In the genomic region with DNA sequence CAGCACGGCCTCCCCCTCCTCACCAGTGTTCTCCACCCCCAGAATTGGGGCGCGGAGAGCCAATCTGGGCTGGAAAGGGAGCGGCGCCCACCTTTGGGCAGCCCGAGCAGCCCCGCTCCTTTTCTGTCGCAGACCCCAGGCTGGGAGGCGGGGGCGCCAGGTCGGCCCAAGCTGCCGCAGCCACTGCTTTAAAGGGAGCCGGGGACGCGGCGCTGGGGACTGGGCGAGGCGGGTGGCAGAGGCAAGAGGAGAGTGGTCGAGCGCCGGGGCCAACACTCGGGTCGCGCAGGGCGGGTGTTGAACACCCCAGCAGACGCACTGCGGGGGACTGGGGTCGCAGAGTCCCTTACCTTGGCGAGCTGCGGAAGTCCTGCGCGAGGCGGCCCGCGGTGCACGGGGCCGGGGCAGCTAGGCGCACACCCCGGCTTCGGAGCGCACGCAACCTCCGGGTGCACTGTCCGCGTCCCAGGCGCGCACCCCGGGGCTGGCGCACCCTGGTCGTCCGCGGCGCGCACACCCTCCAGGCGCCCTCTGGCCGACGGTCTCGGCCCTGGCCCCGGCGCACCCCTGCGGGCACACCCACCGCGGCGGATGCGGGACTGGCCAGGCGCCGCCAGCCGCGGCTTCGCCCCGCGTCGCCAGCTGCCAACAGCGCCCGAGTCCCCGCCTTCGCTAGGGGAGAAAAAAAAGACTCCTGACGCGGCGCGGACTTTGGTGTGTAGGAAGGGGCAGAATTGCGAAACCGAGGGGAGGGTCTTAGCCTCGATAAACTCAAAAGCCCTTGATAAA, we compare ENCODE assay signal across 1 cellular context.
A peak's percentile ranks its signal among the peaks of the same experiment; 100 is the strongest.
TF ChIP-seq lines count a peak whose summit lies in the region.

A gene (minus strand): TSS at position 679 of the 789 bp plus-strand sequence. CDS start 37,870 bp downstream, outside the sequence.

TF ChIP-seq in HepG2, 621 proteins besides CTCF, POLR2A, EP300 and RAD21 (continued from another document and continues in another):
- TF ChIP-seq HNRNPLL (IDR thresholded peaks at IDR 0.05; ENCODE audit: low read depth, low read length, poor library complexity, severe bottlenecking) (peak; percentile 55), ZNF788 (CRISPR knock-in tag; IDR thresholded peaks at IDR 0.05; ENCODE audit: borderline replicate concordance) (0 out of 2 replicates have a peak, but pooled peaks have one; percentile 7), FOXP1 (IDR thresholded peaks at IDR 0.05) (no peak), FOXP1 (CRISPR knock-in tag; IDR thresholded peaks at IDR 0.05) (peak; percentile 36; the same call in 1 of the 2 replicates), ZNF777 (CRISPR knock-in tag; IDR thresholded peaks at IDR 0.05) (peak; percentile 68), POLR2AphosphoS5 (IDR thresholded peaks at IDR 0.05; ENCODE audit: low read depth, low read length) (peak; percentile 54; the same call in 1 of the 2 replicates), ZNF615 (CRISPR knock-in tag; IDR thresholded peaks at IDR 0.05; ENCODE audit: borderline replicate concordance) (no peak), HNRNPK (IDR thresholded peaks at IDR 0.05; ENCODE audit: low read depth, low read length, poor library complexity, severe bottlenecking) (no peak), MAFF (IDR thresholded peaks at IDR 0.05; ENCODE audit: low read depth, low read length) (no peak), SPEN (CRISPR knock-in tag; IDR thresholded peaks at IDR 0.05; ENCODE audit: low read depth) (0 out of 2 replicates have a peak, but pooled peaks have one; percentile 25), YEATS2 (CRISPR knock-in tag; IDR thresholded peaks at IDR 0.05; ENCODE audit: borderline replicate concordance) (no peak), U2AF2 (IDR thresholded peaks at IDR 0.05; ENCODE audit: low read depth, low read length) (no peak), ZNF713 (CRISPR knock-in tag; IDR thresholded peaks at IDR 0.05) (no peak), HNRNPL (IDR thresholded peaks at IDR 0.05; ENCODE audit: low read depth, low read length) (no peak), TEAD2 (CRISPR knock-in tag; IDR thresholded peaks at IDR 0.05) (no peak), REL (CRISPR knock-in tag; conservative IDR thresholded peaks at IDR 0.05) (no peak), MTA1 (CRISPR knock-in tag; IDR thresholded peaks at IDR 0.05; ENCODE audit: borderline replicate concordance) (peak; percentile 6; the same call in 1 of the 2 replicates), CBFB (CRISPR knock-in tag; IDR thresholded peaks at IDR 0.05) (0 out of 2 replicates have a peak, but pooled peaks have one; percentile 34), ZNF557 (CRISPR knock-in tag; IDR thresholded peaks at IDR 0.05) (no peak), ZNF12 (CRISPR knock-in tag; IDR thresholded peaks at IDR 0.05) (no peak)
- TF ChIP-seq, protein P1, sequence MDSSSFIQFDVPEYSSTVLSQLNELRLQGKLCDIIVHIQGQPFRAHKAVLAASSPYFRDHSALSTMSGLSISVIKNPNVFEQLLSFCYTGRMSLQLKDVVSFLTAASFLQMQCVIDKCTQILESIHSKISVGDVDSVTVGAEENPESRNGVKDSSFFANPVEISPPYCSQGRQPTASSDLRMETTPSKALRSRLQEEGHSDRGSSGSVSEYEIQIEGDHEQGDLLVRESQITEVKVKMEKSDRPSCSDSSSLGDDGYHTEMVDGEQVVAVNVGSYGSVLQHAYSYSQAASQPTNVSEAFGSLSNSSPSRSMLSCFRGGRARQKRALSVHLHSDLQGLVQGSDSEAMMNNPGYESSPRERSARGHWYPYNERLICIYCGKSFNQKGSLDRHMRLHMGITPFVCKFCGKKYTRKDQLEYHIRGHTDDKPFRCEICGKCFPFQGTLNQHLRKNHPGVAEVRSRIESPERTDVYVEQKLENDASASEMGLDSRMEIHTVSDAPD (CRISPR knock-in tag; IDR thresholded peaks at IDR 0.05) = 0 out of 2 replicates have a peak, but pooled peaks have one; percentile 52
- TF ChIP-seq, protein P2, sequence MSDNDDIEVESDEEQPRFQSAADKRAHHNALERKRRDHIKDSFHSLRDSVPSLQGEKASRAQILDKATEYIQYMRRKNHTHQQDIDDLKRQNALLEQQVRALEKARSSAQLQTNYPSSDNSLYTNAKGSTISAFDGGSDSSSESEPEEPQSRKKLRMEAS (IDR thresholded peaks at IDR 0.05) = peak; percentile 71
- TF ChIP-seq, protein P3, sequence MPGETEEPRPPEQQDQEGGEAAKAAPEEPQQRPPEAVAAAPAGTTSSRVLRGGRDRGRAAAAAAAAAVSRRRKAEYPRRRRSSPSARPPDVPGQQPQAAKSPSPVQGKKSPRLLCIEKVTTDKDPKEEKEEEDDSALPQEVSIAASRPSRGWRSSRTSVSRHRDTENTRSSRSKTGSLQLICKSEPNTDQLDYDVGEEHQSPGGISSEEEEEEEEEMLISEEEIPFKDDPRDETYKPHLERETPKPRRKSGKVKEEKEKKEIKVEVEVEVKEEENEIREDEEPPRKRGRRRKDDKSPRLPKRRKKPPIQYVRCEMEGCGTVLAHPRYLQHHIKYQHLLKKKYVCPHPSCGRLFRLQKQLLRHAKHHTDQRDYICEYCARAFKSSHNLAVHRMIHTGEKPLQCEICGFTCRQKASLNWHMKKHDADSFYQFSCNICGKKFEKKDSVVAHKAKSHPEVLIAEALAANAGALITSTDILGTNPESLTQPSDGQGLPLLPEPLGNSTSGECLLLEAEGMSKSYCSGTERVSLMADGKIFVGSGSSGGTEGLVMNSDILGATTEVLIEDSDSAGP (CRISPR knock-in tag; IDR thresholded peaks at IDR 0.05; ENCODE audit: borderline replicate concordance) = peak; percentile 55; the same call in 1 of the 2 replicates
- TF ChIP-seq, protein P4, sequence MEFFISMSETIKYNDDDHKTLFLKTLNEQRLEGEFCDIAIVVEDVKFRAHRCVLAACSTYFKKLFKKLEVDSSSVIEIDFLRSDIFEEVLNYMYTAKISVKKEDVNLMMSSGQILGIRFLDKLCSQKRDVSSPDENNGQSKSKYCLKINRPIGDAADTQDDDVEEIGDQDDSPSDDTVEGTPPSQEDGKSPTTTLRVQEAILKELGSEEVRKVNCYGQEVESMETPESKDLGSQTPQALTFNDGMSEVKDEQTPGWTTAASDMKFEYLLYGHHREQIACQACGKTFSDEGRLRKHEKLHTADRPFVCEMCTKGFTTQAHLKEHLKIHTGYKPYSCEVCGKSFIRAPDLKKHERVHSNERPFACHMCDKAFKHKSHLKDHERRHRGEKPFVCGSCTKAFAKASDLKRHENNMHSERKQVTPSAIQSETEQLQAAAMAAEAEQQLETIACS (CRISPR knock-in tag; IDR thresholded peaks at IDR 0.05) = peak; percentile 84
- TF ChIP-seq, protein P5, sequence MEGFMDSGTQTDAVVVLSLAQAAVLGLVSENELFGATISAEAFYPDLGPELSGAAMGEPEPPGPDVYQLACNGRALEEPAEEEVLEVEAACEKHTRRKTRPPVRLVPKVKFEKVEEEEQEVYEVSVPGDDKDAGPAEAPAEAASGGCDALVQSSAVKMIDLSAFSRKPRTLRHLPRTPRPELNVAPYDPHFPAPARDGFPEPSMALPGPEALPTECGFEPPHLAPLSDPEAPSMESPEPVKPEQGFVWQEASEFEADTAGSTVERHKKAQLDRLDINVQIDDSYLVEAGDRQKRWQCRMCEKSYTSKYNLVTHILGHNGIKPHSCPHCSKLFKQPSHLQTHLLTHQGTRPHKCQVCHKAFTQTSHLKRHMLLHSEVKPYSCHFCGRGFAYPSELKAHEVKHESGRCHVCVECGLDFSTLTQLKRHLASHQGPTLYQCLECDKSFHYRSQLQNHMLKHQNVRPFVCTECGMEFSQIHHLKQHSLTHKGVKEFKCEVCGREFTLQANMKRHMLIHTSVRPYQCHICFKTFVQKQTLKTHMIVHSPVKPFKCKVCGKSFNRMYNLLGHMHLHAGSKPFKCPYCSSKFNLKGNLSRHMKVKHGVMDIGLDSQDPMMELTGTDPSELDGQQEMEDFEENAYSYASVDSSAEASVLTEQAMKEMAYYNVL (CRISPR knock-in tag; IDR thresholded peaks at IDR 0.05; ENCODE audit: borderline replicate concordance) = no peak
- TF ChIP-seq, protein P6, sequence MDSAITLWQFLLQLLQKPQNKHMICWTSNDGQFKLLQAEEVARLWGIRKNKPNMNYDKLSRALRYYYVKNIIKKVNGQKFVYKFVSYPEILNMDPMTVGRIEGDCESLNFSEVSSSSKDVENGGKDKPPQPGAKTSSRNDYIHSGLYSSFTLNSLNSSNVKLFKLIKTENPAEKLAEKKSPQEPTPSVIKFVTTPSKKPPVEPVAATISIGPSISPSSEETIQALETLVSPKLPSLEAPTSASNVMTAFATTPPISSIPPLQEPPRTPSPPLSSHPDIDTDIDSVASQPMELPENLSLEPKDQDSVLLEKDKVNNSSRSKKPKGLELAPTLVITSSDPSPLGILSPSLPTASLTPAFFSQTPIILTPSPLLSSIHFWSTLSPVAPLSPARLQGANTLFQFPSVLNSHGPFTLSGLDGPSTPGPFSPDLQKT (CRISPR knock-in tag; IDR thresholded peaks at IDR 0.05; ENCODE audit: borderline replicate concordance) = no peak
- TF ChIP-seq, protein P7, sequence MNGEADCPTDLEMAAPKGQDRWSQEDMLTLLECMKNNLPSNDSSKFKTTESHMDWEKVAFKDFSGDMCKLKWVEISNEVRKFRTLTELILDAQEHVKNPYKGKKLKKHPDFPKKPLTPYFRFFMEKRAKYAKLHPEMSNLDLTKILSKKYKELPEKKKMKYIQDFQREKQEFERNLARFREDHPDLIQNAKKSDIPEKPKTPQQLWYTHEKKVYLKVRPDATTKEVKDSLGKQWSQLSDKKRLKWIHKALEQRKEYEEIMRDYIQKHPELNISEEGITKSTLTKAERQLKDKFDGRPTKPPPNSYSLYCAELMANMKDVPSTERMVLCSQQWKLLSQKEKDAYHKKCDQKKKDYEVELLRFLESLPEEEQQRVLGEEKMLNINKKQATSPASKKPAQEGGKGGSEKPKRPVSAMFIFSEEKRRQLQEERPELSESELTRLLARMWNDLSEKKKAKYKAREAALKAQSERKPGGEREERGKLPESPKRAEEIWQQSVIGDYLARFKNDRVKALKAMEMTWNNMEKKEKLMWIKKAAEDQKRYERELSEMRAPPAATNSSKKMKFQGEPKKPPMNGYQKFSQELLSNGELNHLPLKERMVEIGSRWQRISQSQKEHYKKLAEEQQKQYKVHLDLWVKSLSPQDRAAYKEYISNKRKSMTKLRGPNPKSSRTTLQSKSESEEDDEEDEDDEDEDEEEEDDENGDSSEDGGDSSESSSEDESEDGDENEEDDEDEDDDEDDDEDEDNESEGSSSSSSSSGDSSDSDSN (CRISPR knock-in tag; IDR thresholded peaks at IDR 0.05) = peak; percentile 80
- TF ChIP-seq, protein P8, sequence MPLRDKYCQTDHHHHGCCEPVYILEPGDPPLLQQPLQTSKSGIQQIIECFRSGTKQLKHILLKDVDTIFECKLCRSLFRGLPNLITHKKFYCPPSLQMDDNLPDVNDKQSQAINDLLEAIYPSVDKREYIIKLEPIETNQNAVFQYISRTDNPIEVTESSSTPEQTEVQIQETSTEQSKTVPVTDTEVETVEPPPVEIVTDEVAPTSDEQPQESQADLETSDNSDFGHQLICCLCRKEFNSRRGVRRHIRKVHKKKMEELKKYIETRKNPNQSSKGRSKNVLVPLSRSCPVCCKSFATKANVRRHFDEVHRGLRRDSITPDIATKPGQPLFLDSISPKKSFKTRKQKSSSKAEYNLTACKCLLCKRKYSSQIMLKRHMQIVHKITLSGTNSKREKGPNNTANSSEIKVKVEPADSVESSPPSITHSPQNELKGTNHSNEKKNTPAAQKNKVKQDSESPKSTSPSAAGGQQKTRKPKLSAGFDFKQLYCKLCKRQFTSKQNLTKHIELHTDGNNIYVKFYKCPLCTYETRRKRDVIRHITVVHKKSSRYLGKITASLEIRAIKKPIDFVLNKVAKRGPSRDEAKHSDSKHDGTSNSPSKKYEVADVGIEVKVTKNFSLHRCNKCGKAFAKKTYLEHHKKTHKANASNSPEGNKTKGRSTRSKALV (CRISPR knock-in tag; IDR thresholded peaks at IDR 0.05) = peak; percentile 95; the same call in 1 of the 2 replicates
- TF ChIP-seq, protein P9, sequence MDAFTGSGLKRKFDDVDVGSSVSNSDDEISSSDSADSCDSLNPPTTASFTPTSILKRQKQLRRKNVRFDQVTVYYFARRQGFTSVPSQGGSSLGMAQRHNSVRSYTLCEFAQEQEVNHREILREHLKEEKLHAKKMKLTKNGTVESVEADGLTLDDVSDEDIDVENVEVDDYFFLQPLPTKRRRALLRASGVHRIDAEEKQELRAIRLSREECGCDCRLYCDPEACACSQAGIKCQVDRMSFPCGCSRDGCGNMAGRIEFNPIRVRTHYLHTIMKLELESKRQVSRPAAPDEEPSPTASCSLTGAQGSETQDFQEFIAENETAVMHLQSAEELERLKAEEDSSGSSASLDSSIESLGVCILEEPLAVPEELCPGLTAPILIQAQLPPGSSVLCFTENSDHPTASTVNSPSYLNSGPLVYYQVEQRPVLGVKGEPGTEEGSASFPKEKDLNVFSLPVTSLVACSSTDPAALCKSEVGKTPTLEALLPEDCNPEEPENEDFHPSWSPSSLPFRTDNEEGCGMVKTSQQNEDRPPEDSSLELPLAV (CRISPR knock-in tag; conservative IDR thresholded peaks at IDR 0.05; ENCODE audit: low read depth) = no peak
- TF ChIP-seq, protein P10, sequence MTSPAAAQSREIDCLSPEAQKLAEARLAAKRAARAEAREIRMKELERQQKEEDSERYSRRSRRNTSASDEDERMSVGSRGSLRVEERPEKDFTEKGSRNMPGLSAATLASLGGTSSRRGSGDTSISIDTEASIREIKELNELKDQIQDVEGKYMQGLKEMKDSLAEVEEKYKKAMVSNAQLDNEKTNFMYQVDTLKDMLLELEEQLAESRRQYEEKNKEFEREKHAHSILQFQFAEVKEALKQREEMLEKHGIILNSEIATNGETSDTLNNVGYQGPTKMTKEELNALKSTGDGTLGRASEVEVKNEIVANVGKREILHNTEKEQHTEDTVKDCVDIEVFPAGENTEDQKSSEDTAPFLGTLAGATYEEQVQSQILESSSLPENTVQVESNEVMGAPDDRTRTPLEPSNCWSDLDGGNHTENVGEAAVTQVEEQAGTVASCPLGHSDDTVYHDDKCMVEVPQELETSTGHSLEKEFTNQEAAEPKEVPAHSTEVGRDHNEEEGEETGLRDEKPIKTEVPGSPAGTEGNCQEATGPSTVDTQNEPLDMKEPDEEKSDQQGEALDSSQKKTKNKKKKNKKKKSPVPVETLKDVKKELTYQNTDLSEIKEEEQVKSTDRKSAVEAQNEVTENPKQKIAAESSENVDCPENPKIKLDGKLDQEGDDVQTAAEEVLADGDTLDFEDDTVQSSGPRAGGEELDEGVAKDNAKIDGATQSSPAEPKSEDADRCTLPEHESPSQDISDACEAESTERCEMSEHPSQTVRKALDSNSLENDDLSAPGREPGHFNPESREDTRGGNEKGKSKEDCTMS (CRISPR knock-in tag; conservative IDR thresholded peaks at IDR 0.05) = no peak
- TF ChIP-seq, protein P11, sequence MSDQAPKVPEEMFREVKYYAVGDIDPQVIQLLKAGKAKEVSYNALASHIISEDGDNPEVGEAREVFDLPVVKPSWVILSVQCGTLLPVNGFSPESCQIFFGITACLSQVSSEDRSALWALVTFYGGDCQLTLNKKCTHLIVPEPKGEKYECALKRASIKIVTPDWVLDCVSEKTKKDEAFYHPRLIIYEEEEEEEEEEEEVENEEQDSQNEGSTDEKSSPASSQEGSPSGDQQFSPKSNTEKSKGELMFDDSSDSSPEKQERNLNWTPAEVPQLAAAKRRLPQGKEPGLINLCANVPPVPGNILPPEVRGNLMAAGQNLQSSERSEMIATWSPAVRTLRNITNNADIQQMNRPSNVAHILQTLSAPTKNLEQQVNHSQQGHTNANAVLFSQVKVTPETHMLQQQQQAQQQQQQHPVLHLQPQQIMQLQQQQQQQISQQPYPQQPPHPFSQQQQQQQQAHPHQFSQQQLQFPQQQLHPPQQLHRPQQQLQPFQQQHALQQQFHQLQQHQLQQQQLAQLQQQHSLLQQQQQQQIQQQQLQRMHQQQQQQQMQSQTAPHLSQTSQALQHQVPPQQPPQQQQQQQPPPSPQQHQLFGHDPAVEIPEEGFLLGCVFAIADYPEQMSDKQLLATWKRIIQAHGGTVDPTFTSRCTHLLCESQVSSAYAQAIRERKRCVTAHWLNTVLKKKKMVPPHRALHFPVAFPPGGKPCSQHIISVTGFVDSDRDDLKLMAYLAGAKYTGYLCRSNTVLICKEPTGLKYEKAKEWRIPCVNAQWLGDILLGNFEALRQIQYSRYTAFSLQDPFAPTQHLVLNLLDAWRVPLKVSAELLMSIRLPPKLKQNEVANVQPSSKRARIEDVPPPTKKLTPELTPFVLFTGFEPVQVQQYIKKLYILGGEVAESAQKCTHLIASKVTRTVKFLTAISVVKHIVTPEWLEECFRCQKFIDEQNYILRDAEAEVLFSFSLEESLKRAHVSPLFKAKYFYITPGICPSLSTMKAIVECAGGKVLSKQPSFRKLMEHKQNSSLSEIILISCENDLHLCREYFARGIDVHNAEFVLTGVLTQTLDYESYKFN (CRISPR knock-in tag; conservative IDR thresholded peaks at IDR 0.05) = peak; percentile 71
